1 cellular context compared by ENCODE assay signal in the genomic region with DNA sequence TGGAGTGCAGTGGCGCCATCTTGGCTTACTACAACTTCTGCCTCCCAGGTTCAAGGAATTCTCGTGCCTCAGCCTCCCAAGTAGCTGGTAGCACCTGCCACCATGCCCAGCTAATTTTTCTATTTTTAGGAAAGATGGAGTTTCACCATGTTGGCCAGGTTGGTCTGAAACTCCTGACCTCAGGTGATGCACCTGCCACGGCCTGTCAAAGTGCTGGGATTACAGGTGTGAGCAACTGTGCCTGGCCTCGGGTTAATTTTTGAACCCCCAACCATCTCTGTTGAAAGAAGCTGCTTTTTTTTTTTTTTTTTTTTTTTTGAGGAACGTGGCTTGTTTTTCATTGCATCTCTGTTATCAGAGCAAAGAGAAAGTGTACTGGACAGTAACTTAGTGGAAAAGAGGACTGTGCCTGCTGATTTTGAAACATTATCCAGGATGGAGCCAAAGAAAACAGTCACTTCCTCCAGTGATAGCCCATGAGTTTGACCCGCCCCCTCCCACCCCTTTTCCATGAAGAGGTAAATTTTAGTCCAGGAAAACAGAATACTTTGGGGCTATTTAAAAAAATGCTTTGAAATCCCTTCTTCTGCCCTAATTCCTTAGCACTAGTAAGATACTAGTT.
A peak's percentile ranks its signal among the peaks of the same experiment; 100 is the strongest.
TF ChIP-seq lines count a peak whose summit lies in the region.

No MANE protein-coding gene starts in this region.

TF ChIP-seq in IMR-90, 13 proteins besides CTCF, POLR2A, EP300 and RAD21:
- peak; percentile 49; the same call in 1 of the 2 replicates for TF ChIP-seq CEBPB (IDR thresholded peaks at IDR 0.05; ENCODE audit: low read depth, low read length)
- TF ChIP-seq, protein P1, sequence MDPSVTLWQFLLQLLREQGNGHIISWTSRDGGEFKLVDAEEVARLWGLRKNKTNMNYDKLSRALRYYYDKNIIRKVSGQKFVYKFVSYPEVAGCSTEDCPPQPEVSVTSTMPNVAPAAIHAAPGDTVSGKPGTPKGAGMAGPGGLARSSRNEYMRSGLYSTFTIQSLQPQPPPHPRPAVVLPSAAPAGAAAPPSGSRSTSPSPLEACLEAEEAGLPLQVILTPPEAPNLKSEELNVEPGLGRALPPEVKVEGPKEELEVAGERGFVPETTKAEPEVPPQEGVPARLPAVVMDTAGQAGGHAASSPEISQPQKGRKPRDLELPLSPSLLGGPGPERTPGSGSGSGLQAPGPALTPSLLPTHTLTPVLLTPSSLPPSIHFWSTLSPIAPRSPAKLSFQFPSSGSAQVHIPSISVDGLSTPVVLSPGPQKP (IDR thresholded peaks at IDR 0.05; ENCODE audit: borderline replicate concordance, low read depth, low read length): no peak
- TF ChIP-seq, protein P2, sequence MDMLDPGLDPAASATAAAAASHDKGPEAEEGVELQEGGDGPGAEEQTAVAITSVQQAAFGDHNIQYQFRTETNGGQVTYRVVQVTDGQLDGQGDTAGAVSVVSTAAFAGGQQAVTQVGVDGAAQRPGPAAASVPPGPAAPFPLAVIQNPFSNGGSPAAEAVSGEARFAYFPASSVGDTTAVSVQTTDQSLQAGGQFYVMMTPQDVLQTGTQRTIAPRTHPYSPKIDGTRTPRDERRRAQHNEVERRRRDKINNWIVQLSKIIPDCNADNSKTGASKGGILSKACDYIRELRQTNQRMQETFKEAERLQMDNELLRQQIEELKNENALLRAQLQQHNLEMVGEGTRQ (IDR thresholded peaks at IDR 0.05; ENCODE audit: low read depth, low read length): no peak
- no peak for TF ChIP-seq RFX5 (IDR thresholded peaks at IDR 0.05; ENCODE audit: low read depth, low read length)
